ENCODE assay signal across 8 cellular contexts in genomic region chr19:43179569-43180147, GRCh38. TPM values are rescaled to one million over a fixed set of nuclear protein-coding genes. Genes with fewer than 3 reads are reported as not detected.
"Had no signal": no experiment of that assay in that cellular context is flagged by ENCODE, and none has a peak within 500 bp of the region (broad histone marks: within the 10 kb centered on the region; RNA-seq: fewer than 3 reads in every experiment).

No MANE protein-coding gene starts in this region.

RNA-seq across cellular contexts. Expression of gene PSG5, which starts 6.7 kb away (rescaled TPM):
- total RNA-seq: frontal cortex, heart left ventricle, left colon, lower lobe of right lung, occipital lobe, progenitor cell of endocrine pancreas, right atrium auricular region had no signal
- polyA plus RNA-seq: adipose tissue, heart left ventricle had no signal

RNA-seq across cellular contexts. Expression of gene PSG4, which starts 25.8 kb away (rescaled TPM):
- total RNA-seq: frontal cortex, heart left ventricle, left colon, lower lobe of right lung, occipital lobe, progenitor cell of endocrine pancreas, right atrium auricular region had no signal
- polyA plus RNA-seq: heart left ventricle had no signal
